29 cellular contexts compared by ENCODE assay signal in genomic region chr12:120810021-120810420, GRCh38.
"Had no signal": no experiment of that assay in that cellular context is flagged by ENCODE, and none has a peak within 500 bp of the region (broad histone marks: within the 10 kb centered on the region; RNA-seq: fewer than 3 reads in every experiment).

No MANE protein-coding gene starts in this region.

- H3K36me3 ChIP-seq: ovary, uterus had no signal

- ATAC-seq: naive thymus-derived CD8-positive, alpha-beta T cell; psoas muscle; right cardiac atrium; right lobe of liver; stimulated activated memory B cell treated with anti-CD40 and anti-IgM and Interleukin-4, amounts not matched to agents 10 μg/mL and 1 μg/mL and 100 μg/mL, for 72 hours; stimulated activated naive CD8-positive, alpha-beta T cell treated with anti-CD3 and anti-CD28 coated beads, Interleukin-15, amount 100 ng/mL, for 72 hours; stimulated activated naive CD8-positive, alpha-beta T cell treated with anti-CD3 and anti-CD28 coated beads, Interleukin-15, Interleukin-2, amounts not matched to agents 100 U/mL and 50 U/mL, for 24 hours; upper lobe of right lung had no signal

- H3K9me3 ChIP-seq: ovary, psoas muscle, right lobe of liver, sigmoid colon, suprapubic skin, testis, tibial artery, transverse colon, upper lobe of right lung, uterus had no signal

- H3K27ac ChIP-seq: neural progenitor cell, ovary, parathyroid adenoma, psoas muscle, right lobe of liver, sigmoid colon, suprapubic skin, testis, tibial artery, transverse colon, upper lobe of right lung, uterus had no signal

- H3K4me3 Mint-ChIP-seq: naive thymus-derived CD8-positive, alpha-beta T cell; nephron; neural progenitor cell; stimulated activated memory B cell treated with anti-CD40 and anti-IgM and Interleukin-4, amounts not matched to agents 10 μg/mL and 1 μg/mL and 100 μg/mL, for 72 hours; stimulated activated naive CD8-positive, alpha-beta T cell treated with anti-CD3 and anti-CD28 coated beads, Interleukin-15, amount 100 ng/mL, for 72 hours; type B pancreatic cell had no signal

- FAIRE-seq: small intestine had no signal

- H3K27ac Mint-ChIP-seq: nephron; neural progenitor cell; progenitor cell of endocrine pancreas; stimulated activated memory B cell treated with anti-CD40 and anti-IgM and Interleukin-4, amounts not matched to agents 10 μg/mL and 1 μg/mL and 100 μg/mL, for 72 hours; stimulated activated naive CD8-positive, alpha-beta T cell treated with anti-CD3 and anti-CD28 coated beads, Interleukin-15, amount 100 ng/mL, for 72 hours; type B pancreatic cell had no signal

- H3K9me3 Mint-ChIP-seq: naive thymus-derived CD8-positive, alpha-beta T cell; nephron; neural progenitor cell; stimulated activated memory B cell treated with anti-CD40 and anti-IgM and Interleukin-4, amounts not matched to agents 10 μg/mL and 1 μg/mL and 100 μg/mL, for 72 hours; stimulated activated naive CD8-positive, alpha-beta T cell treated with anti-CD3 and anti-CD28 coated beads, Interleukin-15, amount 100 ng/mL, for 72 hours; type B pancreatic cell had no signal

- H2AFZ ChIP-seq: neural progenitor cell, parathyroid adenoma had no signal

- DNase-seq: naive thymus-derived CD8-positive, alpha-beta T cell; occipital lobe; ovary; posterior cingulate gyrus; psoas muscle; right cardiac atrium; right lobe of liver; sigmoid colon; small intestine; stimulated activated CD4-positive, alpha-beta T cell treated with anti-CD3 and anti-CD28 coated beads, Interleukin-15, amount 100 ng/mL, for 24 hours; stimulated activated CD4-positive, alpha-beta T cell treated with anti-CD3 and anti-CD28 coated beads, Interleukin-2, amount 100 ng/mL, for 24 hours; stimulated activated CD4-positive, alpha-beta T cell treated with anti-CD3 and anti-CD28 coated beads, Interleukin-2, amount 100 ng/mL, for 48 hours; stimulated activated CD4-positive, alpha-beta T cell treated with anti-CD3 and anti-CD28 coated beads, Interleukin-4, amount 100 ng/mL, for 24 hours; stimulated activated naive CD4-positive, alpha-beta T cell; stimulated activated naive CD8-positive, alpha-beta T cell treated with anti-CD3 and anti-CD28 coated beads, Interleukin-15, amount 100 ng/mL, for 72 hours; stimulated activated naive CD8-positive, alpha-beta T cell treated with anti-CD3 and anti-CD28 coated beads, Interleukin-15, Interleukin-2, amounts not matched to agents 100 U/mL and 50 U/mL, for 24 hours; substantia nigra; testis; tibial artery; transverse colon; upper lobe of right lung; uterus had no signal

- H3K9ac ChIP-seq: neural progenitor cell, parathyroid adenoma had no signal

- H3K27me3 Mint-ChIP-seq: naive thymus-derived CD8-positive, alpha-beta T cell; progenitor cell of endocrine pancreas; stimulated activated memory B cell treated with anti-CD40 and anti-IgM and Interleukin-4, amounts not matched to agents 10 μg/mL and 1 μg/mL and 100 μg/mL, for 72 hours; stimulated activated naive CD8-positive, alpha-beta T cell treated with anti-CD3 and anti-CD28 coated beads, Interleukin-15, amount 100 ng/mL, for 72 hours; type B pancreatic cell had no signal

- H3K4me2 ChIP-seq: neural progenitor cell had no signal

- H3K4me1 ChIP-seq: right lobe of liver, suprapubic skin, testis, uterus had no signal

- H3K4me3 ChIP-seq: neural progenitor cell, ovary, psoas muscle, right lobe of liver, sigmoid colon, suprapubic skin, testis, tibial artery, transverse colon, upper lobe of right lung, uterus had no signal

- H3K27me3 ChIP-seq: neural progenitor cell, ovary, right lobe of liver, sigmoid colon, suprapubic skin, testis, tibial artery, transverse colon, upper lobe of right lung, uterus had no signal
